ENCODE assay signal across 8 cellular contexts in genomic region chr7:47474937-47475879, GRCh38.
DNase-seq lines count a peak whose midpoint lies in the region; ATAC-seq and TF ChIP-seq lines count a peak whose summit lies in the region.

No MANE protein-coding gene starts in this region.

- H3F3A ChIP-seq in SK-N-SH (replicated peaks; ENCODE audit: insufficient read depth), result peaks cover 4% of the 10 kb centered on the region

- no peaks in the 10 kb centered on the region for H3K9me3 ChIP-seq in SK-N-SH

- no peak overlapping the region for H3K9ac ChIP-seq in SK-N-SH

- peaks cover 4 to 6% of the 10 kb centered on the region in 2 experiments for H3K36me3 ChIP-seq in SK-N-SH (replicated peaks in 1 of 2; ENCODE audit: control insufficient read depth in 1 of 2, insufficient read depth in 2 of 2, low read length in 1 of 2)

- no peak; the same call in 1 of the 2 replicates for TF ChIP-seq CTCF in SK-N-SH (IDR thresholded peaks at IDR 0.05)
- TF ChIP-seq CTCF in omental fat pad (IDR thresholded peaks at IDR 0.05), result no peak

- ATAC-seq in GM21528 (IDR thresholded peaks at IDR 0.05; ENCODE audit: low FRiP score, unreplicated experiment) (peak; percentile 62), omental fat pad (ENCODE audit: low FRiP score) (peak; percentile 86)

- no peak for TF ChIP-seq RAD21 in SK-N-SH (IDR thresholded peaks at IDR 0.05; ENCODE audit: low read length)

- no peak; a peak in 1 of 4 replicates for TF ChIP-seq EP300 in SK-N-SH (IDR thresholded peaks at IDR 0.05; ENCODE audit: borderline replicate concordance in 1 of 2, low read depth in 1 of 2, low read length in 1 of 2)

- no peaks in the 10 kb centered on the region for H3K27me3 ChIP-seq in SK-N-SH (ENCODE audit: insufficient read depth)

- no peak overlapping the region; a peak in 1 of 4 replicates for H3K4me3 ChIP-seq in SK-N-SH (ENCODE audit: low read depth in 2 of 2, low read length in 1 of 2)

- H3K4me1 ChIP-seq in SK-N-SH (ENCODE audit: control insufficient read depth in 1 of 2, insufficient read depth in 2 of 2, low read depth in 1 of 2, low read length in 1 of 2), result peaks cover 15 to 21% of the 10 kb centered on the region in 2 experiments; a peak in 3 of 4 replicates

- CTCF ChIA-PET in SK-N-SH (lab: Yijun Ruan, JAX), result interaction anchor here (1.0 to 1.5 kb wide), 2 partner anchors 21 to 221 kb away, joined by 3 to 5 read pairs; no protein-coding TSS in a partner anchor

- peaks cover 37% of the 10 kb centered on the region; the same call in 1 of the 2 replicates for H3K79me2 ChIP-seq in SK-N-SH (ENCODE audit: insufficient read depth)

- H3K9me2 ChIP-seq in SK-N-SH, result no peaks in the 10 kb centered on the region

- DNase-seq in NCI-H2171 treated with DMSO at 0.1 percent for 48 hours (lab: John Stamatoyannopoulos, UW) (peak; percentile 26), NCI-H2171 (lab: John Stamatoyannopoulos, UW) (no peak), HK-2 (ENCODE audit: unreplicated experiment) (peak; percentile 92), SK-N-SH (peak; percentile 64), fibroblast of peridontal ligament (ENCODE audit: extremely low read depth) (peak; percentile 93), omental fat pad (ENCODE audit: low spot score) (peak; percentile 49), cerebellum (ENCODE audit: low spot score) (no peak)

- no peak overlapping the region for H2AFZ ChIP-seq in SK-N-SH (ENCODE audit: low read depth)

- WGBS in SK-N-SH (ENCODE audit: low lambda C conversion rate), result 52% methylated on average over 23 of the region's 24 CpGs

- no peaks in the 10 kb centered on the region for H4K20me1 ChIP-seq in SK-N-SH (ENCODE audit: insufficient read depth)

- peak overlapping the region in 1 of 2 experiments; percentile 46; a peak in 2 of 4 replicates for H3K27ac ChIP-seq in SK-N-SH (ENCODE audit: low read depth in 2 of 2, low read length in 1 of 2)

- POLR2A ChIA-PET in SK-N-SH (lab: Yijun Ruan, JAX), result no interaction called here

- H3K4me2 ChIP-seq in SK-N-SH, result peak overlapping the region; percentile 46

TF ChIP-seq in SK-N-SH, 30 proteins besides CTCF, POLR2A, EP300 and RAD21:
- 0 out of 2 replicates have a peak, but pooled peaks have one; percentile 23 for TF ChIP-seq REST (IDR thresholded peaks at IDR 0.05; ENCODE audit: low read depth, low read length)
- no peak for TF ChIP-seq FOXJ3 (CRISPR knock-in tag; IDR thresholded peaks at IDR 0.05)
- TF ChIP-seq SMC3 (IDR thresholded peaks at IDR 0.05; ENCODE audit: low read depth, low read length), result peak; percentile 15; the same call in 1 of the 2 replicates
- TF ChIP-seq TAF1 (IDR thresholded peaks at IDR 0.05; ENCODE audit: borderline replicate concordance, low read depth, low read length), result peak; percentile 34; the same call in 1 of the 2 replicates
- no peak for TF ChIP-seq MXI1 (IDR thresholded peaks at IDR 0.05; ENCODE audit: low read depth, low read length)
- TF ChIP-seq MAX (IDR thresholded peaks at IDR 0.05; ENCODE audit: low read depth), result 0 out of 2 replicates have a peak, but pooled peaks have one; percentile 47
- TF ChIP-seq POLR2AphosphoS5 (IDR thresholded peaks at IDR 0.05; ENCODE audit: low read depth, low read length), result peak; percentile 63
- TF ChIP-seq YY1 (IDR thresholded peaks at IDR 0.05; ENCODE audit: low read depth), result no peak
- TF ChIP-seq NFIC (IDR thresholded peaks at IDR 0.05; ENCODE audit: borderline replicate concordance), result no peak; the same call in 1 of the 2 replicates
- TF ChIP-seq NRF1 (IDR thresholded peaks at IDR 0.05; ENCODE audit: low read depth, low read length), result no peak
- TF ChIP-seq FOSL2 (IDR thresholded peaks at IDR 0.05; ENCODE audit: borderline replicate concordance, low read depth), result no peak; the same call in 1 of the 2 replicates
- TF ChIP-seq ZBTB33 (IDR thresholded peaks at IDR 0.05; ENCODE audit: borderline replicate concordance, low read depth), result no peak
- TF ChIP-seq TCF12 (IDR thresholded peaks at IDR 0.05), result peak; percentile 85; the same call in 1 of the 2 replicates

Comparison
In these comparisons a context has a peak if more than half of its experiments do, and no peak if none do; other contexts are left out.
1. DNase-seq: peak in NCI-H2171 treated with DMSO at 0.1 percent for 48 hours (single experiment), HK-2 (single experiment), SK-N-SH (single experiment), fibroblast of peridontal ligament (single experiment) and omental fat pad (single experiment); none in NCI-H2171 (single experiment) and cerebellum (single experiment).